Comparison of ENCODE assay signal across 1 cellular context in genomic region chrX:131745942-131746489, GRCh38.
TF ChIP-seq lines count a peak whose summit lies in the region.

No MANE protein-coding gene starts in this region.

TF ChIP-seq in WTC11, 78 proteins besides CTCF, POLR2A, EP300 and RAD21 (continued from another document):
- TF ChIP-seq ARID4B (CRISPR knock-in tag; IDR thresholded peaks at IDR 0.05; ENCODE audit: borderline replicate concordance) (no peak), EMX1 (CRISPR knock-in tag; IDR thresholded peaks at IDR 0.05) (no peak)
